24 cellular contexts compared by ENCODE assay signal in genomic region chrX:42772874-42773273, GRCh38. TPM values are rescaled to one million over a fixed set of nuclear protein-coding genes. Genes with fewer than 3 reads are reported as not detected.
DNase-seq lines count a peak whose midpoint lies in the region; ATAC-seq, FAIRE-seq and TF ChIP-seq lines count a peak whose summit lies in the region.
"Had no signal": no experiment of that assay in that cellular context is flagged by ENCODE, and none has a peak within 500 bp of the region (broad histone marks: within the 10 kb centered on the region; RNA-seq: fewer than 3 reads in every experiment).

No MANE protein-coding gene starts in this region.

- peaks cover 10% of the 10 kb centered on the region for H3K9me3 ChIP-seq in Karpas-422 (ENCODE audit: low read length)
- H3K9me3 ChIP-seq in endothelial cell of umbilical vein (replicated peaks; ENCODE audit: control insufficient read depth, insufficient read depth, low read length): no peaks in the 10 kb centered on the region
- H3K9me3 ChIP-seq in spleen: peaks cover 0 to 2% (median 0%) of the 10 kb centered on the region in 8 donors
- H3K9me3 ChIP-seq: A549, Peyer's patch, SJCRH30 had no signal

- POLR2A ChIA-PET in endothelial cell of umbilical vein (lab: Charles Lee): no interaction called here

- H4K20me1 ChIP-seq in Karpas-422 (ENCODE audit: insufficient read depth, low read depth, low read length) (no peaks in the 10 kb centered on the region), endothelial cell of umbilical vein (replicated peaks; ENCODE audit: control insufficient read depth, extremely low read depth, insufficient read depth, low read length) (no peaks in the 10 kb centered on the region)

- dilution Hi-C loops in endothelial cell of umbilical vein (cut with MboI; ENCODE audit: extremely low pct_ligation_motif_present, low sequenced_read_pairs): no loop called here

- TF ChIP-seq POLR2A in endothelial cell of umbilical vein (IDR thresholded peaks at IDR 0.05; ENCODE audit: low read depth, low read length) (no peak), spleen (IDR thresholded peaks at IDR 0.05) (no peak)

- H3K4me3 ChIP-seq in GM12865 (ENCODE audit: low read depth, low read length): no peak overlapping the region
- H3K4me3 ChIP-seq in Karpas-422 (ENCODE audit: low read length): no peak overlapping the region
- H3K4me3 ChIP-seq in endothelial cell of umbilical vein (replicated peaks in 1 of 3; ENCODE audit: insufficient read depth in 1 of 3, low read depth in 1 of 3, low read length in 3 of 3): no peak overlapping the region
- no peak overlapping the region for H3K4me3 ChIP-seq in spleen
- H3K4me3 ChIP-seq: A549, Peyer's patch, SJCRH30 had no signal

- intact Hi-C loops in endothelial cell of umbilical vein (cut with micrococcal nuclease): no loop called here
- intact Hi-C loops in spleen (cut with DNase I; ENCODE audit: low total_unique reads): no loop called here

- no TSS peak for BruUV-seq in endothelial cell of umbilical vein (replicated peaks; lab: Mats Ljungman, UMichigan)

- H3K27ac ChIP-seq in Karpas-422 (ENCODE audit: low read length): peak overlapping the region; percentile 47; the same call in 1 of the 2 replicates
- H3K27ac ChIP-seq in endothelial cell of umbilical vein (ENCODE audit: insufficient read depth, low read depth, low read length): no peak overlapping the region
- H3K27ac ChIP-seq in spleen: no peak overlapping the region
- H3K27ac ChIP-seq: A549, Peyer's patch, SJCRH30 had no signal

- no peak overlapping the region for H3K4me2 ChIP-seq in Karpas-422 (ENCODE audit: low read depth, low read length, poor library complexity, severe bottlenecking)
- no peak overlapping the region for H3K4me2 ChIP-seq in endothelial cell of umbilical vein (ENCODE audit: insufficient read depth, low read length)
- H3K4me2 ChIP-seq: A549 had no signal

- CTCF ChIA-PET in endothelial cell of umbilical vein (lab: Charles Lee): interaction anchor here (1.8 kb wide), 1 partner anchor 57 kb away, joined by 7 read pairs; no protein-coding TSS in a partner anchor

- H3K79me2 ChIP-seq in Karpas-422 (ENCODE audit: low read length) (no peaks in the 10 kb centered on the region), endothelial cell of umbilical vein (ENCODE audit: control insufficient read depth, insufficient read depth, low read length) (no peaks in the 10 kb centered on the region)

- H2AFZ ChIP-seq in Karpas-422 (ENCODE audit: low read length): no peak overlapping the region
- H2AFZ ChIP-seq in endothelial cell of umbilical vein (ENCODE audit: low read depth, low read length): no peak overlapping the region

- no peaks in the 10 kb centered on the region for H3K9me1 ChIP-seq in endothelial cell of umbilical vein (replicated peaks; ENCODE audit: control insufficient read depth, extremely low read depth, insufficient read depth, low read length)

- H3K9me2 ChIP-seq in Karpas-422 (replicated peaks; ENCODE audit: insufficient read depth, low read length): no peaks in the 10 kb centered on the region

- peak; percentile 47 for ATAC-seq in GM19463 (IDR thresholded peaks at IDR 0.05; ENCODE audit: unreplicated experiment)
- ATAC-seq: A549 had no signal

- H3K9ac ChIP-seq in Karpas-422 (ENCODE audit: low read length) (no peak overlapping the region), endothelial cell of umbilical vein (replicated peaks; ENCODE audit: extremely low read depth, insufficient read depth, low read length) (no peak overlapping the region)

- H3K4me1 ChIP-seq in Karpas-422 (ENCODE audit: low read length) (peaks cover 4% of the 10 kb centered on the region), endothelial cell of umbilical vein (ENCODE audit: control insufficient read depth, extremely low read depth, insufficient read depth, low read length) (peaks cover 10% of the 10 kb centered on the region), spleen (no peaks in the 10 kb centered on the region)
- H3K4me1 ChIP-seq: A549, Peyer's patch, SJCRH30 had no signal

- no peak for TF ChIP-seq CTCF in GM12865 (IDR thresholded peaks at IDR 0.05; ENCODE audit: insufficient read depth, low read depth, low read length, missing control alignments)
- TF ChIP-seq CTCF in endothelial cell of umbilical vein (IDR thresholded peaks at IDR 0.05; ENCODE audit: extremely low read depth in 1 of 2, insufficient read depth in 1 of 2, low read depth in 1 of 2, low read length in 2 of 2): no peak
- TF ChIP-seq CTCF in spleen (IDR thresholded peaks at IDR 0.05 in 8 of 11, conservative IDR thresholded peaks at IDR 0.05 in 3 of 11): no peak

- H3K27me3 ChIP-seq in Karpas-422 (ENCODE audit: low read length): no peaks in the 10 kb centered on the region
- H3K27me3 ChIP-seq in endothelial cell of umbilical vein (ENCODE audit: control insufficient read depth in 2 of 2, insufficient read depth in 2 of 2, low read length in 2 of 2): no peaks in the 10 kb centered on the region
- H3K27me3 ChIP-seq in spleen (replicated peaks in 1 of 7): peaks cover 0 to 1% (median 0%) of the 10 kb centered on the region in 7 donors
- H3K27me3 ChIP-seq: Peyer's patch, SJCRH30 had no signal

- DNase-seq in GM12865 (ENCODE audit: low read depth) (peak; percentile 12), Karpas-422 (peak; percentile 56), endothelial cell of umbilical vein (ENCODE audit: low read depth, low spot score) (no peak), NCI-H1694 treated with DMSO at 0.1 percent for 48 hours (lab: John Stamatoyannopoulos, UW) (no peak), spleen (no peak), GF-D8 (lab: John Stamatoyannopoulos, UW) (no peak)
- no peak for DNase-seq in activated CD4-positive, CD25-positive, alpha-beta regulatory T cell treated with anti-CD3 and anti-CD28 coated beads, Interleukin-2, amount 50 U/mL, for 72 hours
- DNase-seq: CD4-positive, CD25-positive, alpha-beta regulatory T cell; GOT3; HCEC 1CT; Kasumi-1; NCI-H1048; NCI-H1417 treated with DMSO at 0.1 percent for 48 hours; NCI-H1930; NCI-H2227 treated with DMSO at 0.1 percent for 48 hours; NCI-H510A treated with DMSO at 0.1 percent for 48 hours; NCI-H748 treated with DMSO at 0.1 percent for 48 hours; Peyer's patch; SJCRH30 had no signal

- H3K36me3 ChIP-seq in Karpas-422 (ENCODE audit: insufficient read depth, low read length) (no peaks in the 10 kb centered on the region), endothelial cell of umbilical vein (ENCODE audit: control insufficient read depth in 2 of 2, extremely low read depth in 1 of 2, insufficient read depth in 2 of 2, low read length in 2 of 2) (no peaks in the 10 kb centered on the region), spleen (no peaks in the 10 kb centered on the region)
- H3K36me3 ChIP-seq: Peyer's patch, SJCRH30 had no signal

- peak; percentile 53 for FAIRE-seq in endothelial cell of umbilical vein (lab: Jason Lieb, UNC)

- 62 to 83% (median 73%) methylated on average over 2 of the region's 2 CpGs for WGBS in spleen, 5 donors

TF ChIP-seq in endothelial cell of umbilical vein, 7 proteins besides CTCF, POLR2A, EP300 and RAD21:
- TF ChIP-seq EZH2 (IDR thresholded peaks at IDR 0.05; ENCODE audit: borderline replicate concordance, low read depth, low read length, severe bottlenecking): no peak
- TF ChIP-seq FOS (IDR thresholded peaks at IDR 0.05; ENCODE audit: borderline replicate concordance, insufficient read depth, low read length): no peak
- no peak for TF ChIP-seq JUN (IDR thresholded peaks at IDR 0.05; ENCODE audit: borderline replicate concordance, insufficient read depth, insufficient read length, low read depth)
- TF ChIP-seq GATA2 (IDR thresholded peaks at IDR 0.05; ENCODE audit: insufficient read depth, insufficient read length, low read depth, low read length): no peak
- no peak for TF ChIP-seq MYC (IDR thresholded peaks at IDR 0.05; ENCODE audit: low read depth, low read length)
- TF ChIP-seq POLR2AphosphoS5 (IDR thresholded peaks at IDR 0.05; ENCODE audit: insufficient read depth, low read depth, low read length): no peak
- TF ChIP-seq MAX (IDR thresholded peaks at IDR 0.05; ENCODE audit: insufficient read depth, insufficient read length): no peak

RNA-seq across cellular contexts. Expression of gene PPP1R2C, which starts 5.1 kb away (rescaled TPM):
- total RNA-seq in Karpas-422 (2014; rRNA removed; shearing (Covaris generic); ENCODE audit: low replicate concordance): not detected in 2 replicates
- not detected in 2 replicates for total RNA-seq in endothelial cell of umbilical vein
- not detected in 2 replicates for polyA plus RNA-seq in endothelial cell of umbilical vein
- polyA plus RNA-seq in endothelial cell of umbilical vein (2011; cell fraction: cytosol; rRNA removed): not detected in 2 replicates
- not detected in 2 replicates for polyA plus RNA-seq in endothelial cell of umbilical vein (2011; cell fraction: nucleus; rRNA removed)
- not detected in 2 replicates for polyA plus RNA-seq in endothelial cell of umbilical vein (2012)
- not detected in 2 replicates for polyA minus RNA-seq in endothelial cell of umbilical vein
- not detected for polyA minus RNA-seq in endothelial cell of umbilical vein (2011; cell fraction: cytosol; rRNA and poly(A)+ RNA removed)
- polyA minus RNA-seq in endothelial cell of umbilical vein (2011; cell fraction: nucleus; rRNA and poly(A)+ RNA removed): not detected in 2 replicates
- not detected for total RNA-seq in spleen
- under 1 TPM in 1 of 3 donors, not detected in 2; 0.28 TPM for polyA plus RNA-seq in spleen
- total RNA-seq: MCF 10A; Peyer's patch; SJCRH30; T-helper 1 cell treated with Interleukin-12 subunit alpha and Interleukin-12 subunit beta and Interleukin-4 antibody, amounts not matched to agents 30 ng/mL and 1 ng/mL, for 36 hours had no signal
- polyA plus RNA-seq: A549, BJ had no signal

Comparison
In these comparisons a context has a peak if more than half of its experiments do, and no peak if none do; other contexts are left out.
1. DNase-seq: peak in GM12865 (single experiment) and Karpas-422 (single experiment); none in endothelial cell of umbilical vein (single experiment), NCI-H1694 treated with DMSO at 0.1 percent for 48 hours (single experiment), activated CD4-positive, CD25-positive, alpha-beta regulatory T cell treated with anti-CD3 and anti-CD28 coated beads, Interleukin-2, amount 50 U/mL, for 72 hours (single experiment), spleen (single experiment) and GF-D8 (single experiment).